8 cellular contexts compared by ENCODE assay signal in the genomic region with DNA sequence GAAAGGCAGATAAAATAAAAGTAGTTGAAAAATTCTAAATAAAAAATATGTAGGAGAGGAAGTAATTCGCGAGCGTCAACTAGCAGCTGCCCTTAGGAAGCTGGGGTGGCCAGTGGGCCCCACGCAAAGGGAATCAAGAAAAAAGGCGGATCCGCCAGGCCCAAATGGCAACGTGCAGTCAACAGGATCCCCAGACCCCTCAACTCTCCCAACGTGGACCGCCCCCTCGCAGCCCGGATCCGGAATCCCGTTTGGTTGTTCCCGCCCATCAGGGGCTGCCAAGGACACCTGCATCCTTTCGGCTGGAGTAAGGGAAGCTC. TPM values are rescaled to one million over a fixed set of nuclear protein-coding genes. Genes with fewer than 3 reads are reported as not detected.
DNase-seq lines count a peak whose midpoint lies in the region; ATAC-seq lines count a peak whose summit lies in the region.

No MANE protein-coding gene starts in this region.

- no peaks in the 10 kb centered on the region for H3K27me3 ChIP-seq in iPS DF 6.9 (ENCODE audit: control insufficient read depth, insufficient read depth, low read length)

- ATAC-seq in HG03039 (IDR thresholded peaks at IDR 0.05; ENCODE audit: unreplicated experiment), result peak; percentile 28
- peak; percentile 44 for ATAC-seq in activated CD8-positive, alpha-beta T cell treated with anti-CD3 and anti-CD28 coated beads, Interleukin-2, amount 10 ng/mL, durations not matched to agents 7 days and 5 days
- ATAC-seq in stimulated activated memory B cell treated with anti-CD40 and anti-IgM and Interleukin-4, amounts not matched to agents 10 μg/mL and 1 μg/mL and 100 μg/mL, for 72 hours, result peak; percentile 25

- no peaks in the 10 kb centered on the region for H3K4me1 ChIP-seq in iPS DF 6.9 (ENCODE audit: control insufficient read depth, insufficient read depth, low read length)

- POLR2A ChIA-PET in activated CD8-positive, alpha-beta T cell treated with anti-CD3 and anti-CD28 coated beads, Interleukin-2, amount 10 ng/mL, durations not matched to agents 7 days and 5 days (lab: Charles Lee), result interaction anchor here (0.9 to 3.3 kb wide), 5 partner anchors 13 to 179 kb away, joined by 3 to 45 read pairs (median 4); a partner anchor contains a TSS

- H3K27me3 Mint-ChIP-seq in activated CD8-positive, alpha-beta T cell treated with anti-CD3 and anti-CD28 coated beads, Interleukin-2, amount 10 ng/mL, durations not matched to agents 7 days and 5 days (ENCODE audit: low read depth), result no peaks in the 10 kb centered on the region
- H3K27me3 Mint-ChIP-seq in stimulated activated memory B cell treated with anti-CD40 and anti-IgM and Interleukin-4, amounts not matched to agents 10 μg/mL and 1 μg/mL and 100 μg/mL, for 72 hours, result no peaks in the 10 kb centered on the region

- no peaks in the 10 kb centered on the region for H3K9me3 Mint-ChIP-seq in activated CD8-positive, alpha-beta T cell treated with anti-CD3 and anti-CD28 coated beads, Interleukin-2, amount 10 ng/mL, durations not matched to agents 7 days and 5 days (ENCODE audit: insufficient read depth)
- no peaks in the 10 kb centered on the region for H3K9me3 Mint-ChIP-seq in stimulated activated memory B cell treated with anti-CD40 and anti-IgM and Interleukin-4, amounts not matched to agents 10 μg/mL and 1 μg/mL and 100 μg/mL, for 72 hours

- peak overlapping the region; percentile 89 for H3K27ac Mint-ChIP-seq in activated CD8-positive, alpha-beta T cell treated with anti-CD3 and anti-CD28 coated beads, Interleukin-2, amount 10 ng/mL, durations not matched to agents 7 days and 5 days
- peak overlapping the region; percentile 93 for H3K27ac Mint-ChIP-seq in stimulated activated memory B cell treated with anti-CD40 and anti-IgM and Interleukin-4, amounts not matched to agents 10 μg/mL and 1 μg/mL and 100 μg/mL, for 72 hours

- no peaks in the 10 kb centered on the region for H3K36me3 ChIP-seq in iPS DF 6.9 (ENCODE audit: control insufficient read depth, insufficient read depth, low read length)

- DNase-seq in NCI-H526 treated with DMSO at 0.1 percent for 48 hours (lab: John Stamatoyannopoulos, UW), result peak; percentile 80
- DNase-seq in NCI-H526 (lab: John Stamatoyannopoulos, UW), result no peak
- no peak for DNase-seq in activated CD8-positive, alpha-beta T cell treated with anti-CD3 and anti-CD28 coated beads, Interleukin-2, amount 10 ng/mL, durations not matched to agents 7 days and 5 days
- DNase-seq in iPS DF 6.9 (ENCODE audit: low read depth, low spot score), result peak; percentile 52
- DNase-seq in GM19240 (ENCODE audit: insufficient read length, low spot score), result no peak
- DNase-seq in LoVo (ENCODE audit: low spot score), result no peak

- H3K9me3 ChIP-seq in iPS DF 6.9 (ENCODE audit: control insufficient read depth, insufficient read depth, low read length), result no peaks in the 10 kb centered on the region

- H3K4me3 Mint-ChIP-seq in activated CD8-positive, alpha-beta T cell treated with anti-CD3 and anti-CD28 coated beads, Interleukin-2, amount 10 ng/mL, durations not matched to agents 7 days and 5 days, result peak overlapping the region; percentile 96
- H3K4me3 Mint-ChIP-seq in stimulated activated memory B cell treated with anti-CD40 and anti-IgM and Interleukin-4, amounts not matched to agents 10 μg/mL and 1 μg/mL and 100 μg/mL, for 72 hours, result peak overlapping the region; percentile 87

- CTCF ChIA-PET in activated CD8-positive, alpha-beta T cell treated with anti-CD3 and anti-CD28 coated beads, Interleukin-2, amount 10 ng/mL, durations not matched to agents 7 days and 5 days (lab: Charles Lee), result interaction anchor here (0.9 to 1.9 kb wide), 5 partner anchors 11 to 31 kb away, joined by 3 to 9 read pairs (median 5); a partner anchor contains a TSS

- peak overlapping the region; percentile 74 for H3K4me3 ChIP-seq in iPS DF 6.9 (ENCODE audit: low read length)

- no CpG with 5 or more reads among the region's 15 CpGs for WGBS in iPS DF 6.9 (ENCODE audit: insufficient coverage, insufficient read length)

- H3K4me1 Mint-ChIP-seq in activated CD8-positive, alpha-beta T cell treated with anti-CD3 and anti-CD28 coated beads, Interleukin-2, amount 10 ng/mL, durations not matched to agents 7 days and 5 days (ENCODE audit: low read depth), result peaks cover 27% of the 10 kb centered on the region
- peaks cover 20% of the 10 kb centered on the region for H3K4me1 Mint-ChIP-seq in stimulated activated memory B cell treated with anti-CD40 and anti-IgM and Interleukin-4, amounts not matched to agents 10 μg/mL and 1 μg/mL and 100 μg/mL, for 72 hours

- peaks cover 5% of the 10 kb centered on the region for H3K36me3 Mint-ChIP-seq in activated CD8-positive, alpha-beta T cell treated with anti-CD3 and anti-CD28 coated beads, Interleukin-2, amount 10 ng/mL, durations not matched to agents 7 days and 5 days (ENCODE audit: low read depth)
- peaks cover 12% of the 10 kb centered on the region for H3K36me3 Mint-ChIP-seq in stimulated activated memory B cell treated with anti-CD40 and anti-IgM and Interleukin-4, amounts not matched to agents 10 μg/mL and 1 μg/mL and 100 μg/mL, for 72 hours

- no peak overlapping the region for H3K27ac ChIP-seq in iPS DF 6.9 (ENCODE audit: low read length)

RNA-seq across cellular contexts. Expression of a gene that starts 0.3 kb away (rescaled TPM):
- total RNA-seq in activated CD8-positive, alpha-beta T cell treated with anti-CD3 and anti-CD28 coated beads, Interleukin-2, amount 10 ng/mL, durations not matched to agents 7 days and 5 days, result 1 to 10 TPM; 1.4 to 1.6 TPM

RNA-seq across cellular contexts. Expression of a gene that starts 0.7 kb away (rescaled TPM):
- 1 to 10 TPM; 8.3 to 8.4 TPM for total RNA-seq in activated CD8-positive, alpha-beta T cell treated with anti-CD3 and anti-CD28 coated beads, Interleukin-2, amount 10 ng/mL, durations not matched to agents 7 days and 5 days

RNA-seq across cellular contexts. Expression of a gene that starts 30.5 kb away (rescaled TPM):
- 10 to 100 TPM; 10.6 to 10.8 TPM for total RNA-seq in activated CD8-positive, alpha-beta T cell treated with anti-CD3 and anti-CD28 coated beads, Interleukin-2, amount 10 ng/mL, durations not matched to agents 7 days and 5 days

RNA-seq across cellular contexts. Expression of a gene that starts 41.2 kb away (rescaled TPM):
- total RNA-seq in activated CD8-positive, alpha-beta T cell treated with anti-CD3 and anti-CD28 coated beads, Interleukin-2, amount 10 ng/mL, durations not matched to agents 7 days and 5 days, result 10 to 100 TPM; 59.6 to 63.9 TPM

Comparison
In these comparisons a context has a peak if more than half of its experiments do, and no peak if none do; other contexts are left out.
1. DNase-seq: peak in NCI-H526 treated with DMSO at 0.1 percent for 48 hours (single experiment) and iPS DF 6.9 (single experiment); none in NCI-H526 (0 of 2), activated CD8-positive, alpha-beta T cell treated with anti-CD3 and anti-CD28 coated beads, Interleukin-2, amount 10 ng/mL, durations not matched to agents 7 days and 5 days (single experiment), GM19240 (single experiment) and LoVo (single experiment).
2. Peak in every context shown above with its lines, with median percentiles within 50 percentile points of each other: ATAC-seq.